ENCODE assay signal across 8 cellular contexts in genomic region chr17:64808178-64808977, GRCh38.
DNase-seq lines count a peak whose midpoint lies in the region; ATAC-seq and TF ChIP-seq lines count a peak whose summit lies in the region.
"Not testable (repeated sequence)": the region's sequence is repeated elsewhere in the genome, so short reads cannot be mapped to it uniquely, and the experiment has no call there.

No MANE protein-coding gene starts in this region.

- ATAC-seq in GM21423 (IDR thresholded peaks at IDR 0.05; ENCODE audit: unreplicated experiment): peak; percentile 87
- peak; percentile 71 for ATAC-seq in HG03457 (IDR thresholded peaks at IDR 0.05; ENCODE audit: unreplicated experiment)

- TF ChIP-seq CTCF in colonic mucosa (IDR thresholded peaks at IDR 0.05): not testable (repeated sequence)

- H3K36me3 ChIP-seq in colonic mucosa: not testable (repeated sequence)

- peak overlapping the region; percentile 65 for H3K27ac ChIP-seq in colonic mucosa

- H3K9me3 ChIP-seq in colonic mucosa: not testable (repeated sequence)

- H3K9ac ChIP-seq in colonic mucosa (ENCODE audit: low read depth in 2 of 2, low read length in 2 of 2): not testable (repeated sequence)

- DNase-seq in DMS53 (lab: John Stamatoyannopoulos, UW) (peak; percentile 94), NCI-H69 (lab: John Stamatoyannopoulos, UW) (peak; percentile 81), colonic mucosa (peak; percentile 85), mucosa of gallbladder (ENCODE audit: low spot score) (peak; percentile 80)
- peak; percentile 29 to 34 for DNase-seq in activated CD4-positive, alpha-beta T cell treated with anti-CD3 and anti-CD28 coated beads, Interleukin-2, amount 50 U/mL, for 4 hours
- peak; percentile 34 to 35 for DNase-seq in stimulated activated CD8-positive, alpha-beta memory T cell treated with anti-CD3 and anti-CD28 coated beads, Interleukin-7, amount 100 ng/mL, for 1 hour (ENCODE audit: low read depth in 2 of 2)

- not testable (repeated sequence) for H3K27me3 ChIP-seq in colonic mucosa

- H3K4me3 ChIP-seq in colonic mucosa: not testable (repeated sequence)

- intact Hi-C loops in colonic mucosa (cut with DNase I): not testable (repeated sequence)

- H3K4me1 ChIP-seq in colonic mucosa: not testable (repeated sequence)

Comparison
In these comparisons a context has a peak if more than half of its experiments do, and no peak if none do; other contexts are left out.
1. DNase-seq: peak in every context shown above with its lines; median percentile 94 in DMS53; 85 in colonic mucosa; 81 in NCI-H69; 80 in mucosa of gallbladder; 34 in stimulated activated CD8-positive, alpha-beta memory T cell treated with anti-CD3 and anti-CD28 coated beads, Interleukin-7, amount 100 ng/mL, for 1 hour; 32 in activated CD4-positive, alpha-beta T cell treated with anti-CD3 and anti-CD28 coated beads, Interleukin-2, amount 50 U/mL, for 4 hours.